In genomic region chrX:138745215-138745614, GRCh38 we compare ENCODE assay signal across 8 cellular contexts. TPM values are rescaled to one million over a fixed set of nuclear protein-coding genes. Genes with fewer than 3 reads are reported as not detected.
DNase-seq lines count a peak whose midpoint lies in the region; ATAC-seq, FAIRE-seq and TF ChIP-seq lines count a peak whose summit lies in the region.

No MANE protein-coding gene starts in this region.

- H3K36me3 ChIP-seq in prostate gland = no peaks in the 10 kb centered on the region

- no peaks in the 10 kb centered on the region for H3K4me1 ChIP-seq in prostate gland (replicated peaks)

- no peaks in the 10 kb centered on the region for H3K9me3 ChIP-seq in prostate gland

- H3K4me3 ChIP-seq in foreskin fibroblast (ENCODE audit: low read depth in 1 of 2, low read length in 2 of 2) = no peak overlapping the region
- no peak overlapping the region for H3K4me3 ChIP-seq in prostate gland

- FAIRE-seq in D721Med (lab: Jason Lieb, UNC) = no peak

- no peak for DNase-seq in D721Med (ENCODE audit: insufficient read length, low spot score)
- peak; percentile 33 for DNase-seq in SK-N-DZ (ENCODE audit: low spot score)
- peak; percentile 0 to 28 for DNase-seq in foreskin fibroblast
- peak; percentile 23 for DNase-seq in prostate gland (ENCODE audit: low spot score)
- DNase-seq in islet precursor cell = no peak
- no peak for DNase-seq in HuH-7.5 (ENCODE audit: low spot score)

- WGBS in prostate gland = 3% methylated on average over 7 of the region's 7 CpGs

- intact Hi-C loops in prostate gland (cut with DNase I) = loop anchor here (5.0 to 10.0 kb wide), 2 partner anchors 448 to 620 kb away; no protein-coding TSS in a partner anchor

- H3K27ac ChIP-seq in prostate gland = no peak overlapping the region

- H3K27me3 ChIP-seq in prostate gland (replicated peaks; ENCODE audit: insufficient read depth) = no peaks in the 10 kb centered on the region

- TF ChIP-seq CTCF in D721Med (IDR thresholded peaks at IDR 0.05; ENCODE audit: insufficient read depth, missing control alignments) (peak; percentile 44), foreskin fibroblast (IDR thresholded peaks at IDR 0.05; ENCODE audit: low read depth, low read length) (peak; percentile 51), prostate gland (IDR thresholded peaks at IDR 0.05) (peak in 3 of 4 experiments; percentile 54 to 67 (median 64))

- ATAC-seq in GM18861 (IDR thresholded peaks at IDR 0.05; ENCODE audit: unreplicated experiment) (peak; percentile 75), HG03354 (IDR thresholded peaks at IDR 0.05; ENCODE audit: poor library complexity, severe bottlenecking, unreplicated experiment) (peak; percentile 82)

- no peak for TF ChIP-seq POLR2A in prostate gland (IDR thresholded peaks at IDR 0.05)

RNA-seq across cellular contexts. Expression of gene FGF13, which starts 33.7 kb away (rescaled TPM):
- 119 and 129 TPM in 2 replicates for polyA plus RNA-seq in SK-N-DZ (2014; cell fraction: cytosol; rRNA removed)
- polyA plus RNA-seq in SK-N-DZ (2014; cell fraction: nucleus; rRNA removed) = 53.6 and 77.7 TPM in 2 replicates
- total RNA-seq in prostate gland = 10 to 100 TPM; 18.0 to 22.4 TPM

Comparison
In these comparisons a context has a peak if more than half of its experiments do, and no peak if none do; other contexts are left out.
1. DNase-seq: peak in SK-N-DZ (single experiment), foreskin fibroblast (2 of 2) and prostate gland (single experiment); none in D721Med (single experiment), islet precursor cell (single experiment) and HuH-7.5 (single experiment).
2. Peak in every context shown above with its lines, with median percentiles within 50 percentile points of each other: CTCF ChIP-seq.